23 cellular contexts compared by ENCODE assay signal in genomic region chr21:26105819-26106218, GRCh38.
"Had no signal": no experiment of that assay in that cellular context is flagged by ENCODE, and none has a peak within 500 bp of the region (broad histone marks: within the 10 kb centered on the region; RNA-seq: fewer than 3 reads in every experiment).

No MANE protein-coding gene starts in this region.

- H3K27ac Mint-ChIP-seq: activated CD4-positive, alpha-beta T cell treated with anti-CD3 and anti-CD28 coated beads for 36 hours; activated naive CD8-positive, alpha-beta T cell; activated T-cell treated with anti-CD3 and anti-CD28 coated beads, Interleukin-2, amount 50 U/mL, for 72 hours; nephron; T-helper 2 cell treated with Interferon-gamma antibody and Interleukin-4, amounts not matched to agents 5 μg/mL and 100 μg/mL, for 36 hours had no signal

- H3K27ac ChIP-seq: gastrocnemius medialis, left lung, neutrophil, psoas muscle, spleen, transverse colon had no signal

- H3K9me3 Mint-ChIP-seq: nephron; T-helper 2 cell treated with Interferon-gamma antibody and Interleukin-4, amounts not matched to agents 5 μg/mL and 100 μg/mL, for 36 hours had no signal

- H3K27me3 Mint-ChIP-seq: activated CD4-positive, alpha-beta T cell treated with anti-CD3 and anti-CD28 coated beads for 36 hours; activated naive CD8-positive, alpha-beta T cell had no signal

- H3K4me1 Mint-ChIP-seq: activated CD4-positive, alpha-beta T cell treated with anti-CD3 and anti-CD28 coated beads for 36 hours had no signal

- H3K4me3 Mint-ChIP-seq: activated CD4-positive, alpha-beta T cell treated with anti-CD3 and anti-CD28 coated beads for 36 hours; activated naive CD8-positive, alpha-beta T cell; activated T-cell treated with anti-CD3 and anti-CD28 coated beads, Interleukin-2, amount 50 U/mL, for 72 hours; nephron; T-helper 2 cell treated with Interferon-gamma antibody and Interleukin-4, amounts not matched to agents 5 μg/mL and 100 μg/mL, for 36 hours had no signal

- DNase-seq: activated CD4-positive, alpha-beta T cell treated with anti-CD3 and anti-CD28 coated beads for 36 hours; activated CD4-positive, alpha-beta T cell treated with anti-CD3 and anti-CD28 coated beads, Interleukin-2, amount 50 U/mL, for 4 hours; activated CD4-positive, CD25-positive, alpha-beta regulatory T cell; activated naive CD4-positive, alpha-beta T cell treated with Interleukin-2 at 50 U/mL for 16 hours; activated T-cell treated with anti-CD3 and anti-CD28 coated beads for 4 hours; activated T-cell treated with anti-CD3 and anti-CD28 coated beads, Interleukin-2, amount 50 U/mL, for 72 hours; anterior cingulate cortex; dermis blood vessel endothelial cell; effector CD4-positive, alpha-beta T cell; gastrocnemius medialis; glutamatergic neuron; hypothalamus; kidney glomerular epithelial cell; left lung; psoas muscle; spleen; stimulated activated naive CD4-positive, alpha-beta T cell; T-helper 1 cell; transverse colon had no signal

- H3K9me3 ChIP-seq: gastrocnemius medialis, left lung, neutrophil, psoas muscle, transverse colon had no signal

- H3K4me1 ChIP-seq: gastrocnemius medialis, left lung, psoas muscle had no signal

- H3K36me3 ChIP-seq: gastrocnemius medialis, transverse colon had no signal

- H3K4me3 ChIP-seq: gastrocnemius medialis, left lung, psoas muscle, spleen, transverse colon had no signal

- H3K27me3 ChIP-seq: gastrocnemius medialis, left lung, neutrophil, spleen, transverse colon had no signal

- ATAC-seq: activated CD4-positive, alpha-beta T cell treated with anti-CD3 and anti-CD28 coated beads for 36 hours; activated T-cell treated with anti-CD3 and anti-CD28 coated beads, Interleukin-2, amount 50 U/mL, for 72 hours; gastrocnemius medialis; left lung; psoas muscle had no signal
